In genomic region chr5:121816164-121816563, GRCh38 we compare ENCODE assay signal across 7 cellular contexts. TPM values are rescaled to one million over a fixed set of nuclear protein-coding genes. Genes with fewer than 3 reads are reported as not detected.
"Had no signal": no experiment of that assay in that cellular context is flagged by ENCODE, and none has a peak within 500 bp of the region (broad histone marks: within the 10 kb centered on the region; RNA-seq: fewer than 3 reads in every experiment).

No MANE protein-coding gene starts in this region.

- DNase-seq: H9, HCEC 1CT, IMR-90 had no signal

- H3K4me3 ChIP-seq: GM23338, K562 had no signal

- H3K4me2 ChIP-seq: GM23338 had no signal

- H2AFZ ChIP-seq: GM23338 had no signal

- ATAC-seq: GM23338, K562 had no signal

RNA-seq across cellular contexts. Expression of gene FTMT, which starts 35.5 kb away (rescaled TPM):
- total RNA-seq: GM23338, H1, H9, HT-29, IMR-90, K562 had no signal
